Comparison of ENCODE assay signal across 8 cellular contexts in the genomic region with DNA sequence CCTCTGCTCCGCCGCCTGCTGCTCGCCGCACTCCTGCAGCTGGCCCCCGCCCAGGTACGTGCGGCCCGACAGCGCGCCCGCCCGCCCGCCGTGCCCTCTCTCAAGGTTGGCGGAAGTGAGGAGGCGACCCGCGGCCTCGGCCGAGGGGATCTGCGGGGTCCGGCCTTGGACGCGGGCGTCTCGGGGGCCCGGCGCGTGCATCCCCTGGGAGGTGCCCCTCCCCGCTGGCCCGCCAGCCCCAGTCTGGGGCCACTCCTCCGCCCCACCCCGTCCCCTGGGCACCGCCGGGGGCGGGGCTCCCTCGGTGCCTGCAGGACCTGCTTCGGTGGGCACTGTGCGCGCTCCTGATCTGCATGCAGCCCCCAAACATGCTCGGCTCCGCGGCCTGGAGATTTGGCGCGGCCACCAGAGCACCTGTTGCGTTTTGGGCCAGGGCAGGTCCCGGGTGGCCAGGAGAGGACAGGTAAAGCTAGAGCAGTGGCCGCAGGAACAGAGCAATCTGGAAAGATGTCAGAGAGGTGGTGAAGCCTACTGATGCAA. TPM values are rescaled to one million over a fixed set of nuclear protein-coding genes. Genes with fewer than 3 reads are reported as not detected.
DNase-seq lines count a peak whose midpoint lies in the region; ATAC-seq and TF ChIP-seq lines count a peak whose summit lies in the region.

No MANE protein-coding gene starts in this region.

- DNase-seq in EL (peak; percentile 37), T-helper 17 cell (peak; percentile 46 to 58 (median 57)), breast epithelium (ENCODE audit: low spot score in 2 of 2) (no peak), left colon (peak; percentile 72 to 76), stomach (peak; percentile 60)

- TF ChIP-seq EP300 in stomach (IDR thresholded peaks at IDR 0.05): no peak

- H3K4me3 Mint-ChIP-seq in T-helper 17 cell: peak overlapping the region; percentile 77

- H3K4me1 ChIP-seq in breast epithelium (peaks cover 8 to 16% of the 10 kb centered on the region in 2 donors), stomach (peaks cover 58 to 88% (median 85%) of the 10 kb centered on the region in 4 donors)

- H3K4me3 ChIP-seq in breast epithelium (peak overlapping the region; percentile 71 to 96 (median 75)), stomach (peak overlapping the region; percentile 75 to 88 (median 83))

- peak overlapping the region; percentile 98 for H3K27ac Mint-ChIP-seq in T-helper 17 cell

- TF ChIP-seq POLR2A in breast epithelium (IDR thresholded peaks at IDR 0.05) (no peak), stomach (IDR thresholded peaks at IDR 0.05) (no peak)

- TF ChIP-seq CTCF in breast epithelium (IDR thresholded peaks at IDR 0.05): no peak
- TF ChIP-seq CTCF in stomach (IDR thresholded peaks at IDR 0.05): no peak

- intact Hi-C loops in breast epithelium (cut with DNase I; ENCODE audit: low total_unique reads): no loop called here
- intact Hi-C loops in left colon (cut with DNase I, micrococcal nuclease): no loop called here
- intact Hi-C loops in stomach (cut with DNase I; ENCODE audit: low total_unique reads): no loop called here

- peaks cover 20% of the 10 kb centered on the region for H3K4me1 Mint-ChIP-seq in T-helper 17 cell

- no peaks in the 10 kb centered on the region for H3K27me3 Mint-ChIP-seq in T-helper 17 cell

- no peaks in the 10 kb centered on the region for H3K36me3 ChIP-seq in breast epithelium
- peaks cover 16 to 30% (median 21%) of the 10 kb centered on the region in 4 donors for H3K36me3 ChIP-seq in stomach

- WGBS in stomach, 5 donors: 1 to 17% (median 2%) methylated on average over 1 to 48 of the region's 48 CpGs

- H3K36me3 Mint-ChIP-seq in T-helper 17 cell (ENCODE audit: low read depth): no peaks in the 10 kb centered on the region

- H3K27ac ChIP-seq in breast epithelium: peak overlapping the region; percentile 78 to 94
- peak overlapping the region; percentile 83 to 92 (median 91) for H3K27ac ChIP-seq in stomach

- ATAC-seq in HG03175 (IDR thresholded peaks at IDR 0.05; ENCODE audit: unreplicated experiment) (peak; percentile 26), T-helper 17 cell (peak; percentile 65), left colon (peak; percentile 44), HG03025 (IDR thresholded peaks at IDR 0.05; ENCODE audit: low FRiP score, unreplicated experiment) (no peak), HG03095 (IDR thresholded peaks at IDR 0.05; ENCODE audit: unreplicated experiment) (no peak)

- H3K27me3 ChIP-seq in breast epithelium (no peaks in the 10 kb centered on the region), stomach (no peaks in the 10 kb centered on the region)

- H3K9me3 ChIP-seq in T-helper 17 cell (ENCODE audit: control insufficient read depth, low read length, poor library complexity, severe bottlenecking) (no peaks in the 10 kb centered on the region), breast epithelium (no peaks in the 10 kb centered on the region), stomach (no peaks in the 10 kb centered on the region)

RNA-seq across cellular contexts. Expression of gene VEGFB, which starts 0.5 kb away (rescaled TPM):
- total RNA-seq in T-helper 17 cell (10 to 100 TPM; 44.9 to 48.3 TPM), breast epithelium (100 to 1,000 TPM in 1 of 3 donors, 10 to 100 TPM in 2; 45.1 to 223 (median 53.4) TPM), left colon (10 to 100 TPM; 40.8 to 68.8 TPM), stomach (100 to 1,000 TPM in 1 of 5 donors, 10 to 100 TPM in 3, 1 to 10 TPM in 1; 2.9 to 167 (median 17.4) TPM)
- polyA plus RNA-seq in stomach: 100 to 1,000 TPM in 1 of 3 donors, 10 to 100 TPM in 2; 86.4 to 132 (median 97.7) TPM

RNA-seq across cellular contexts. Expression of gene DNAJC4, which starts 4.6 kb away (rescaled TPM):
- 10 to 100 TPM; 29.0 to 35.0 TPM for total RNA-seq in T-helper 17 cell
- total RNA-seq in breast epithelium: 10 to 100 TPM; 23.6 to 33.5 (median 32.6) TPM
- total RNA-seq in left colon: 10 to 100 TPM; 54.8 to 60.6 TPM
- 10 to 100 TPM in 4 of 5 donors, 1 to 10 TPM in 1; 8.3 to 61.8 (median 14.9) TPM for total RNA-seq in stomach
- 100 to 1,000 TPM in 2 of 3 donors, 10 to 100 TPM in 1; 69.8 to 115 (median 106) TPM for polyA plus RNA-seq in stomach

RNA-seq across cellular contexts. Expression of gene FKBP2, which starts 6.0 kb away (rescaled TPM):
- total RNA-seq in T-helper 17 cell (10 to 100 TPM; 27.4 to 29.1 TPM), breast epithelium (10 to 100 TPM; 51.4 to 77.3 (median 54.6) TPM), left colon (100 to 1,000 TPM in 1 of 2 donors, 10 to 100 TPM in 1; 78.5 to 104 TPM), stomach (10 to 100 TPM; 15.2 to 66.8 (median 47.7) TPM)
- 100 to 1,000 TPM; 140 to 257 (median 251) TPM for polyA plus RNA-seq in stomach

RNA-seq across cellular contexts. Expression of gene NUDT22, which starts 8.8 kb away (rescaled TPM):
- total RNA-seq in T-helper 17 cell (10 to 100 TPM; 30.8 to 42.8 TPM), breast epithelium (10 to 100 TPM; 34.2 to 58.0 (median 36.7) TPM), left colon (100 to 1,000 TPM; 116 to 154 TPM), stomach (100 to 1,000 TPM in 4 of 5 donors, 10 to 100 TPM in 1; 35.1 to 363 (median 124) TPM)
- 100 to 1,000 TPM in 1 of 3 donors, 10 to 100 TPM in 2; 62.4 to 143 (median 76.2) TPM for polyA plus RNA-seq in stomach

RNA-seq across cellular contexts. Expression of gene TRPT1, which starts 8.9 kb away (rescaled TPM):
- total RNA-seq in T-helper 17 cell (10 to 100 TPM; 16.2 to 16.6 TPM), breast epithelium (10 to 100 TPM; 42.9 to 54.1 (median 51.1) TPM), left colon (10 to 100 TPM; 58.5 to 74.6 TPM), stomach (100 to 1,000 TPM in 2 of 5 donors, 10 to 100 TPM in 3; 15.2 to 425 (median 63.8) TPM)
- 10 to 100 TPM; 75.8 to 83.5 (median 79.7) TPM for polyA plus RNA-seq in stomach

Comparison
In these comparisons a context has a peak if more than half of its experiments do, and no peak if none do; other contexts are left out.
1. DNase-seq: peak in EL (single experiment), T-helper 17 cell (3 of 3), left colon (2 of 2) and stomach (single experiment); none in breast epithelium (0 of 2).
2. ATAC-seq: peak in HG03175 (single experiment), T-helper 17 cell (single experiment) and left colon (single experiment); none in HG03025 (single experiment) and HG03095 (single experiment).